In the genomic region with DNA sequence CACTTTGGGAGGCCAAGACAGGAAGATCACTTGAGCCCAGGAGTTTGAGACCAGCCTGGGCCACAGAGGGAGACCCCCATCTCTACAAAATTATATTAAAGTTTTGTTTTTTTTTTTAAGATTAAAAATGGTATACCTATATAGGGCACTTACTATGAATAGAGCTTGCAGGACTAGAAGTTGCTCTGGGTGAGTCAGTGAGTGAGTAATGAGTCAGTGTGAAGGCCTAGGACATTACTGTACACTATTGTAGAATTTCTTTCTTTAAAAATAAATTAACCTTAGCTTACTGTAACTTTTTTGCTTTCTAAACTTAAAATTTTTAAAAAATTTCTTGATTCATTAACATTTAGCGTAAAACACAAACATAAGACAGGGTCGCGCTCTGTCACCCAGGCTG, we compare ENCODE assay signal across 15 cellular contexts. TPM values are rescaled to one million over a fixed set of nuclear protein-coding genes. Genes with fewer than 3 reads are reported as not detected.
DNase-seq lines count a peak whose midpoint lies in the region; ATAC-seq, FAIRE-seq and TF ChIP-seq lines count a peak whose summit lies in the region.
"Had no signal": no experiment of that assay in that cellular context is flagged by ENCODE, and none has a peak within 500 bp of the region (broad histone marks: within the 10 kb centered on the region; RNA-seq: fewer than 3 reads in every experiment).

No MANE protein-coding gene starts in this region.

- no peak overlapping the region for H3K9ac ChIP-seq in kidney (ENCODE audit: low read length in 2 of 2)
- H3K9ac ChIP-seq: parathyroid adenoma had no signal

- TF ChIP-seq CTCF in dorsolateral prefrontal cortex (IDR thresholded peaks at IDR 0.05 in 54 of 56, conservative IDR thresholded peaks at IDR 0.05 in 2 of 56; ENCODE audit: low read depth in 1 of 56, partially characterized antibody in 56 of 56) (no peak), psoas muscle (IDR thresholded peaks at IDR 0.05) (no peak), kidney (IDR thresholded peaks at IDR 0.05; ENCODE audit: borderline replicate concordance, extremely low read depth, insufficient read depth) (no peak)
- TF ChIP-seq CTCF in CD8-positive, alpha-beta T cell (IDR thresholded peaks at IDR 0.05), result no peak

- peak overlapping the region in 3 of 59 donors; percentile 8 to 51 (median 21) for H3K4me3 ChIP-seq in dorsolateral prefrontal cortex
- no peak overlapping the region for H3K4me3 ChIP-seq in psoas muscle
- no peak overlapping the region for H3K4me3 ChIP-seq in kidney (ENCODE audit: low read length in 2 of 2)
- H3K4me3 ChIP-seq in CD8-positive, alpha-beta T cell (ENCODE audit: low read depth, low read length), result no peak overlapping the region

- no peaks in the 10 kb centered on the region for H3K9me3 Mint-ChIP-seq in CD8-positive, alpha-beta T cell
- H3K9me3 Mint-ChIP-seq: activated naive CD8-positive, alpha-beta T cell treated with anti-CD3 and anti-CD28 coated beads for 36 hours had no signal

- DNase-seq in ELR (ENCODE audit: low read depth), result peak; percentile 81
- DNase-seq in RKO (ENCODE audit: low spot score), result peak; percentile 82
- DNase-seq in dorsolateral prefrontal cortex, result no peak
- no peak for DNase-seq in psoas muscle
- no peak for DNase-seq in NCI-H69 (lab: John Stamatoyannopoulos, UW)
- no peak for DNase-seq in kidney
- no peak for DNase-seq in CD8-positive, alpha-beta T cell
- no peak for DNase-seq in stimulated activated CD4-positive, alpha-beta T cell treated with anti-CD3 and anti-CD28 coated beads, Interleukin-2, amount 100 ng/mL, for 24 hours
- DNase-seq: activated naive CD8-positive, alpha-beta T cell treated with anti-CD3 and anti-CD28 coated beads for 36 hours; effector CD8-positive, alpha-beta T cell; midbrain; NCI-H2029; stimulated activated CD4-positive, alpha-beta T cell treated with anti-CD3 and anti-CD28 coated beads, Interleukin-4, amount 100 ng/mL, for 1 hour; T1000 had no signal

- H3K27ac Mint-ChIP-seq in CD8-positive, alpha-beta T cell, result no peak overlapping the region
- H3K27ac Mint-ChIP-seq: activated naive CD8-positive, alpha-beta T cell treated with anti-CD3 and anti-CD28 coated beads for 36 hours had no signal

- peak; percentile 57 to 82 (median 71) for ATAC-seq in psoas muscle
- no peak for ATAC-seq in CD8-positive, alpha-beta T cell

- no peaks in the 10 kb centered on the region for H3K27me3 Mint-ChIP-seq in CD8-positive, alpha-beta T cell (ENCODE audit: low read depth)
- H3K27me3 Mint-ChIP-seq: activated naive CD8-positive, alpha-beta T cell treated with anti-CD3 and anti-CD28 coated beads for 36 hours had no signal

- intact Hi-C loops in dorsolateral prefrontal cortex (cut with DNase I), result no loop called here
- intact Hi-C loops in psoas muscle (cut with DNase I), result no loop called here
- intact Hi-C loops in kidney (cut with DNase I), result no loop called here
- intact Hi-C loops in CD8-positive, alpha-beta T cell (cut with DNase I, micrococcal nuclease), result no loop called here

- WGBS in psoas muscle, 3 donors, result 97 to 100% (median 100%) methylated on average over 3 of the region's 3 CpGs

- POLR2A ChIA-PET in CD8-positive, alpha-beta T cell (lab: Charles Lee), result no interaction called here

- no peak for FAIRE-seq in kidney (lab: Jason Lieb, UNC)

- H3K27ac ChIP-seq in dorsolateral prefrontal cortex, result peak overlapping the region in 56 of 59 donors; percentile 11 to 96 (median 88)
- peak overlapping the region; percentile 51 for H3K27ac ChIP-seq in psoas muscle
- no peak overlapping the region for H3K27ac ChIP-seq in kidney (ENCODE audit: low read depth in 2 of 2, low read length in 2 of 2)
- no peak overlapping the region for H3K27ac ChIP-seq in CD8-positive, alpha-beta T cell (ENCODE audit: low read depth, low read length)
- H3K27ac ChIP-seq: parathyroid adenoma had no signal

- H3K27me3 ChIP-seq in dorsolateral prefrontal cortex, result no peaks in the 10 kb centered on the region
- no peaks in the 10 kb centered on the region for H3K27me3 ChIP-seq in psoas muscle (ENCODE audit: insufficient read depth in 3 of 3, low read length in 2 of 3)
- H3K27me3 ChIP-seq in CD8-positive, alpha-beta T cell (ENCODE audit: insufficient read depth, low read length), result no peaks in the 10 kb centered on the region

- no peaks in the 10 kb centered on the region for H3K9me3 ChIP-seq in psoas muscle
- no peaks in the 10 kb centered on the region for H3K9me3 ChIP-seq in kidney (ENCODE audit: control insufficient read depth in 1 of 2, low read length in 2 of 2)
- no peaks in the 10 kb centered on the region for H3K9me3 ChIP-seq in CD8-positive, alpha-beta T cell (ENCODE audit: low read length)

- H3K4me1 Mint-ChIP-seq in CD8-positive, alpha-beta T cell (ENCODE audit: low read depth), result peaks cover 53% of the 10 kb centered on the region

- H3K4me1 ChIP-seq in psoas muscle (peaks cover 54% of the 10 kb centered on the region), kidney (ENCODE audit: control insufficient read depth in 1 of 2, insufficient read depth in 1 of 2, low read depth in 1 of 2, low read length in 2 of 2) (peaks cover 2 to 6% of the 10 kb centered on the region in 2 donors)
- H3K4me1 ChIP-seq in CD8-positive, alpha-beta T cell (ENCODE audit: insufficient read depth, low read length), result peaks cover 4% of the 10 kb centered on the region
- H3K4me1 ChIP-seq: parathyroid adenoma had no signal

- H3K4me3 Mint-ChIP-seq in CD8-positive, alpha-beta T cell, result no peak overlapping the region
- H3K4me3 Mint-ChIP-seq: activated naive CD8-positive, alpha-beta T cell treated with anti-CD3 and anti-CD28 coated beads for 36 hours had no signal

- H3K36me3 ChIP-seq in psoas muscle (ENCODE audit: insufficient read depth in 1 of 2, low read depth in 1 of 2) (no peaks in the 10 kb centered on the region), kidney (ENCODE audit: control insufficient read depth in 1 of 2, insufficient read depth in 2 of 2, low read length in 2 of 2) (peaks cover 0 to 3% of the 10 kb centered on the region in 2 donors)
- H3K36me3 ChIP-seq in CD8-positive, alpha-beta T cell (ENCODE audit: insufficient read depth, low read length), result no peaks in the 10 kb centered on the region

- H3K36me3 Mint-ChIP-seq in CD8-positive, alpha-beta T cell, result peaks cover 32% of the 10 kb centered on the region

- CTCF ChIA-PET in CD8-positive, alpha-beta T cell (lab: Charles Lee), result no interaction called here

RNA-seq across cellular contexts. Expression of gene STK35, which starts 29.7 kb away (rescaled TPM):
- total RNA-seq in dorsolateral prefrontal cortex, result 10 to 100 TPM; 14.9 to 41.4 (median 27.2) TPM
- total RNA-seq in psoas muscle, result 1 to 10 TPM; 4.8 to 8.3 (median 5.4) TPM
- 1 to 10 TPM; 2.5 to 3.4 (median 2.7) TPM for polyA plus RNA-seq in psoas muscle
- total RNA-seq in kidney, result 16.5 TPM
- 3.7 TPM for polyA plus RNA-seq in kidney (ENCODE audit: insufficient read depth, low read depth, low replicate concordance)
- total RNA-seq in CD8-positive, alpha-beta T cell, result 10 to 100 TPM; 17.1 to 17.5 TPM

Comparison
In these comparisons a context has a peak if more than half of its experiments do, and no peak if none do; other contexts are left out.
1. DNase-seq: peak in ELR (single experiment) and RKO (single experiment); none in dorsolateral prefrontal cortex (0 of 10), psoas muscle (0 of 2), NCI-H69 (single experiment), kidney (single experiment), CD8-positive, alpha-beta T cell (0 of 7) and stimulated activated CD4-positive, alpha-beta T cell treated with anti-CD3 and anti-CD28 coated beads, Interleukin-2, amount 100 ng/mL, for 24 hours (0 of 2).
2. H3K27ac ChIP-seq: peak in dorsolateral prefrontal cortex (56 of 59) and psoas muscle (single experiment); none in kidney (0 of 2) and CD8-positive, alpha-beta T cell (single experiment).